Comparison of ENCODE assay signal across 9 cellular contexts in the genomic region with DNA sequence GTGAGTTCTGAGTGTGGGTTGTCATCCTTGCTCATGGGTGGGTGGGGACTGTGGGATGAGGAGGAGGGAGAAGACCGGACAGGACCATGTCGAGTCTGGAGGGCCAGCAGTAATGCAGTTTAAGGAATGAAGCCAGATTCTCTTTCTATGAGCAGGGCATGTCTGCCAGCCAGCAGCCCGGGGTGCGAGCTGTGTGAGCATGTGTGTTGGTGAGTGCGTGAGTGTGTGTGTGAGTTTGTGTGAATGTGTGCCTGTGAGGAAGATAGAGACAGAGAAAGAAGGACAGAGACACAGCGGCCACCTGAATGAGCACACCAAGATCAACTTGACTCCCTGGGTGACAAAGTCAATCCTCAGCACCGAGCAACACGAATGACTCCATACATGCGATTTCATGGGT. TPM values are rescaled to one million over a fixed set of nuclear protein-coding genes. Genes with fewer than 3 reads are reported as not detected.
"Had no signal": no experiment of that assay in that cellular context is flagged by ENCODE, and none has a peak within 500 bp of the region (broad histone marks: within the 10 kb centered on the region; RNA-seq: fewer than 3 reads in every experiment).

No MANE protein-coding gene starts in this region.

- FAIRE-seq: H1, H54, HepG2 had no signal

- H3K27ac ChIP-seq: HL-60 had no signal

- ATAC-seq: GM23338 had no signal

- DNase-seq: H9, HCEC 1CT had no signal

- H3K4me3 ChIP-seq: GM23338 had no signal

RNA-seq across cellular contexts. Expression of a gene that starts 52.3 kb away (rescaled TPM):
- total RNA-seq: HepG2, HT1080 had no signal
- polyA plus RNA-seq: HepG2, IgD-negative memory B cell had no signal
